ENCODE assay signal across 19 cellular contexts in genomic region chr2:33229646-33230045, GRCh38.
"Had no signal": no experiment of that assay in that cellular context is flagged by ENCODE, and none has a peak within 500 bp of the region (broad histone marks: within the 10 kb centered on the region; RNA-seq: fewer than 3 reads in every experiment).

No MANE protein-coding gene starts in this region.

- DNase-seq: activated CD4-positive, alpha-beta memory T cell treated with anti-CD3 and anti-CD28 coated beads, Interleukin-2, amount 10 ng/mL, durations not matched to agents 7 days and 5 days; activated CD4-positive, alpha-beta T cell treated with anti-CD3 and anti-CD28 coated beads for 36 hours; activated effector memory CD4-positive, alpha-beta T cell treated with Interleukin-2 at 50 U/mL for 16 hours; activated naive CD4-positive, alpha-beta T cell treated with anti-CD3 and anti-CD28 coated beads, Interleukin-2, amount 50 U/mL, for 16 hours; activated T-cell treated with anti-CD3 and anti-CD28 coated beads, Interleukin-2, amount 50 U/mL, for 24 hours; cerebellar nuclear complex; effector memory CD8-positive, alpha-beta T cell; foreskin fibroblast; glutamatergic neuron; kidney glomerular epithelial cell; left ventricle myocardium superior; natural killer cell; posterior cingulate gyrus; retina; stimulated activated CD4-positive, alpha-beta T cell treated with anti-CD3 and anti-CD28 coated beads, Interleukin-4, amount 100 ng/mL, for 1 hour; stimulated activated naive B cell treated with anti-CD40 and anti-IgM and Interleukin-4, amounts not matched to agents 10 μg/mL and 1 μg/mL and 100 μg/mL, for 72 hours; substantia nigra; T-helper 17 cell; trophoblast cell had no signal

- ATAC-seq: activated CD4-positive, alpha-beta T cell treated with anti-CD3 and anti-CD28 coated beads for 36 hours; effector memory CD8-positive, alpha-beta T cell; left ventricle myocardium superior; natural killer cell; stimulated activated naive B cell treated with anti-CD40 and anti-IgM and Interleukin-4, amounts not matched to agents 10 μg/mL and 1 μg/mL and 100 μg/mL, for 72 hours; T-helper 17 cell had no signal
